Comparison of ENCODE assay signal across 24 cellular contexts in the genomic region with DNA sequence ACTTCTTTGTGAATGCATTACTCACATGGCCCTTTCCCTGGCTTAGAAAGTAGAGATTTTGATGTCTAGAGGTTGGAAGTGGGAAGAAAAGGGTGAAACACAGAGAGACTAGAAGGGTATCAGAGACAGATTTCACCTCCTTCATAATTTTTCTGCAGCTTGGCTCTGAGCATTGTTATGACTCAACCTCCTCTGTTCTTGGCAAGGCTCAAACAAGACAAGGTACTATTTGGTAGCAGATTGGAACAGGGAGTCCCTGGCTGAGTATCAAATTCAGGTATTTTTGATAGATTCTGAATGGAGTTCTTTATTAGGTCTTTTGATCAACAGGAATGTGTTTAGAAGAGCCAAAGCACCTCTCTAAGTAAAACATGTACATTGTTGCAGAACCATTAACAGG.
"Had no signal": no experiment of that assay in that cellular context is flagged by ENCODE, and none has a peak within 500 bp of the region (broad histone marks: within the 10 kb centered on the region; RNA-seq: fewer than 3 reads in every experiment).

No MANE protein-coding gene starts in this region.

- H3K27ac ChIP-seq: cardiac muscle cell, PC-9 had no signal

- H3K4me1 Mint-ChIP-seq: activated naive CD8-positive, alpha-beta T cell treated with anti-CD3 and anti-CD28 coated beads, Interleukin-2, amount 50 U/mL, for 24 hours had no signal

- DNase-seq: activated CD4-positive, alpha-beta T cell treated with anti-CD3 and anti-CD28 coated beads for 48 hours; activated CD4-positive, alpha-beta T cell treated with anti-CD3 and anti-CD28 coated beads, Interleukin-2, amount 50 U/mL, for 4 hours; activated CD8-positive, alpha-beta memory T cell treated with anti-CD3 and anti-CD28 coated beads, Interleukin-2, amount 50 U/mL, for 48 hours; activated CD8-positive, alpha-beta T cell treated with anti-CD3 and anti-CD28 coated beads, Interleukin-2, amount 10 ng/mL, durations not matched to agents 7 days and 5 days; activated effector memory CD4-positive, alpha-beta T cell treated with Interleukin-2 at 50 U/mL for 16 hours; activated naive CD4-positive, alpha-beta T cell; activated naive CD8-positive, alpha-beta T cell treated with anti-CD3 and anti-CD28 coated beads, Interleukin-2, amount 50 U/mL, for 24 hours; activated T-cell treated with anti-CD3 and anti-CD28 coated beads, Interleukin-2, amount 50 U/mL, for 1 hour; amniotic stem cell; Karpas-422; NCI-H1105 treated with DMSO at 0.1 percent for 48 hours; NCI-H1436 treated with DMSO at 0.1 percent for 48 hours; NCI-H187 treated with DMSO at 0.1 percent for 48 hours; NCI-H2081 treated with DMSO at 0.1 percent for 48 hours; NCI-H446; NCI-H524; PC-9; SHP77 treated with DMSO at 0.1 percent for 48 hours had no signal

- ATAC-seq: activated CD4-positive, CD25-positive, alpha-beta regulatory T cell treated with anti-CD3 and anti-CD28 coated beads, Interleukin-2, amount 50 U/mL, for 24 hours; activated CD8-positive, alpha-beta T cell treated with anti-CD3 and anti-CD28 coated beads, Interleukin-2, amount 10 ng/mL, durations not matched to agents 7 days and 5 days; activated naive CD4-positive, alpha-beta T cell treated with anti-CD3 and anti-CD28 coated beads, Interleukin-2, amount 50 U/mL, for 72 hours; activated naive CD8-positive, alpha-beta T cell treated with anti-CD3 and anti-CD28 coated beads, Interleukin-2, amount 50 U/mL, for 24 hours; K562 had no signal

- H3K27ac Mint-ChIP-seq: activated CD8-positive, alpha-beta T cell treated with anti-CD3 and anti-CD28 coated beads, Interleukin-2, amount 10 ng/mL, durations not matched to agents 7 days and 5 days; activated naive CD4-positive, alpha-beta T cell treated with anti-CD3 and anti-CD28 coated beads, Interleukin-2, amount 50 U/mL, for 72 hours; activated naive CD8-positive, alpha-beta T cell treated with anti-CD3 and anti-CD28 coated beads, Interleukin-2, amount 50 U/mL, for 24 hours; activated T-helper 1 cell treated with anti-CD3 and anti-CD28 coated beads, Interleukin-12 subunit alpha, Interleukin-12 subunit beta, Interleukin-2, Interleukin-4 antibody, amounts not matched to agents 30 ng/mL and 10 ng/mL and 1 ng/mL, durations not matched to agents 14 hours and 24 hours and 36 hours; T-helper 1 cell treated with Interleukin-12 subunit alpha and Interleukin-12 subunit beta and Interleukin-4 antibody, amounts not matched to agents 30 μg/mL and 1 μg/mL, for 36 hours had no signal

- H3K36me3 Mint-ChIP-seq: activated naive CD4-positive, alpha-beta T cell treated with anti-CD3 and anti-CD28 coated beads, Interleukin-2, amount 50 U/mL, for 72 hours had no signal

- H3K36me3 ChIP-seq: cardiac muscle cell had no signal

- H3K4me3 Mint-ChIP-seq: activated CD8-positive, alpha-beta T cell treated with anti-CD3 and anti-CD28 coated beads, Interleukin-2, amount 10 ng/mL, durations not matched to agents 7 days and 5 days; activated naive CD8-positive, alpha-beta T cell treated with anti-CD3 and anti-CD28 coated beads, Interleukin-2, amount 50 U/mL, for 24 hours; activated T-helper 1 cell treated with anti-CD3 and anti-CD28 coated beads, Interleukin-12 subunit alpha, Interleukin-12 subunit beta, Interleukin-2, Interleukin-4 antibody, amounts not matched to agents 30 ng/mL and 10 ng/mL and 1 ng/mL, durations not matched to agents 14 hours and 24 hours and 36 hours; T-helper 1 cell treated with Interleukin-12 subunit alpha and Interleukin-12 subunit beta and Interleukin-4 antibody, amounts not matched to agents 30 μg/mL and 1 μg/mL, for 36 hours had no signal

- H3K4me3 ChIP-seq: cardiac muscle cell, K562, PC-9 had no signal

- H3K9me3 Mint-ChIP-seq: activated naive CD4-positive, alpha-beta T cell treated with anti-CD3 and anti-CD28 coated beads, Interleukin-2, amount 50 U/mL, for 72 hours; activated naive CD8-positive, alpha-beta T cell treated with anti-CD3 and anti-CD28 coated beads, Interleukin-2, amount 50 U/mL, for 24 hours; activated T-helper 1 cell treated with anti-CD3 and anti-CD28 coated beads, Interleukin-12 subunit alpha, Interleukin-12 subunit beta, Interleukin-2, Interleukin-4 antibody, amounts not matched to agents 30 ng/mL and 10 ng/mL and 1 ng/mL, durations not matched to agents 14 hours and 24 hours and 36 hours; T-helper 1 cell treated with Interleukin-12 subunit alpha and Interleukin-12 subunit beta and Interleukin-4 antibody, amounts not matched to agents 30 μg/mL and 1 μg/mL, for 36 hours had no signal
